Comparison of ENCODE assay signal across 8 cellular contexts in the genomic region with DNA sequence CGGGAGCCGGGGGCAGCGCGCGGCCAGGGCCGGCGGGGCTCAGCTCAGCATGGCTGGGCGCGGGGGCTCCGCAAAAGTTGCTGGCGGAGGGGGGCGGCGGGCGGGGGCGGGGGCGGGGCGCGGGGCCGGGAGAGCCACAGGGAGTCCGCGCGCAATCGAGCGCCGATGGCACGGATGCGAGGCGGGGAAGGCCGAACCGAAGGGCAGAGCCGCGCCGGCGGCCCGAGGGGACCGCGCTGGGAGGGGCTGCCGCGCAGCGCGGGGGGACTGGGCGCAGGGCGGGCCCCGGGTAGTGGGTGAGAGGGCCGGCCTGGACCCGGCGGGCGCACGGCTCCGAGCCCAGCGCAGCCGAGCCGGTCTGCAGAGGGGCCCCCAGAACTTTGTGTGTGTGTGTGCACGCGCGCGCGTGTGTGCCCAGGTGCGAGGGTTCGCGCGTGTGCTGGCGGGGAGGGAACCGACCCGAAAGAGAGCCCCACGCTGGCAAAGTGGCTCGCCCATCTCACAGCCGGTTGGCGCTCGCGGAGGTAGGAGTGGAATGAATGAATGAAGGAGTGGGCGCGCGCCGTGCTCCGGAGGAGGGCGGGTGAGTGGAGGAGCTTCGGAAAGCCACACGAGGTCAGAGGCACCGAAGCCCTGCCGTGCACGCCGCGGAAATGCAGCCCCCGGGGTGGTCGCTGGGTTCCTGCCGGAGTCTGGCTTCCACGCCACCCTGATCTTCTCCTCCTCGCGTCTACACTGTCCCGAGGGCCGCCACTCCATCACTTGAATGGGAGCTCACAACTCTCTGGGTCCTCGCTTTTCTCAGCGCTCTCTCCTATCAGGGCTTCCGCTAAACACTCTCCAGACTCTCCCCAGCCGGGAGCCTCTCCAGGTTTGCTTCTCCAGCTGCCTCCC.
DNase-seq lines count a peak whose midpoint lies in the region; ATAC-seq lines count a peak whose summit lies in the region.

Gene HIPK2 (minus strand): TSS at position 51 of the 894 bp plus-strand sequence. CDS start 375 bp downstream, outside the sequence.

- H3K27ac ChIP-seq in cingulate gyrus (ENCODE audit: low read depth, low read length) (peak within 1 kb of the TSS; percentile 81), layer of hippocampus (ENCODE audit: low read depth, low read length) (peak within 1 kb of the TSS; percentile 91)

- ATAC-seq in HG02970 (IDR thresholded peaks at IDR 0.05; ENCODE audit: low FRiP score, unreplicated experiment) = peak; percentile 55

- no peaks in the 10 kb centered on the region for H3K27me3 ChIP-seq in layer of hippocampus (ENCODE audit: control insufficient read depth, insufficient read depth, low read length)

- DNase-seq in NOMO-1 (lab: John Stamatoyannopoulos, UW; ENCODE audit: unreplicated experiment in 2 of 2) = peak; percentile 10 to 12
- DNase-seq in NOMO-1 treated with dmso at 0.1 percent for 144 hours (lab: John Stamatoyannopoulos, UW; ENCODE audit: unreplicated experiment) = no peak
- DNase-seq in NCI-H2196 (lab: John Stamatoyannopoulos, UW; ENCODE audit: unreplicated experiment) = peak; percentile 81
- peak; percentile 73 to 76 for DNase-seq in activated CD4-positive, alpha-beta T cell treated with anti-CD3 and anti-CD28 coated beads for 4 hours
- DNase-seq in stimulated activated CD4-positive, alpha-beta T cell treated with anti-CD3 and anti-CD28 coated beads, Interleukin-1b, Interleukin-23, amount 100 ng/mL, for 24 hours (ENCODE audit: low read depth in 4 of 4, low spot score in 1 of 4) = peak; percentile 28 to 55 (median 50)
